In genomic region chr5:73445708-73446630, GRCh38 we compare ENCODE assay signal across 11 cellular contexts. TPM values are rescaled to one million over a fixed set of nuclear protein-coding genes. Genes with fewer than 3 reads are reported as not detected.
DNase-seq lines count a peak whose midpoint lies in the region; ATAC-seq and TF ChIP-seq lines count a peak whose summit lies in the region.
"Had no signal": no experiment of that assay in that cellular context is flagged by ENCODE, and none has a peak within 500 bp of the region (broad histone marks: within the 10 kb centered on the region; RNA-seq: fewer than 3 reads in every experiment).

No MANE protein-coding gene starts in this region.

- no peak for TF ChIP-seq CTCF in activated B cell treated with CpG ODN at 0.5 μM for 24 hours (IDR thresholded peaks at IDR 0.05)
- no peak for TF ChIP-seq CTCF in foreskin keratinocyte (conservative IDR thresholded peaks at IDR 0.05)
- TF ChIP-seq CTCF in testis (IDR thresholded peaks at IDR 0.05) = no peak

- no peaks in the 10 kb centered on the region for H3K36me3 ChIP-seq in testis (ENCODE audit: low read depth, missing control alignments)

- H3K36me3 Mint-ChIP-seq in activated T-cell treated with anti-CD3 and anti-CD28 coated beads, Interleukin-2, amount 50 U/mL, for 72 hours (ENCODE audit: insufficient read depth in 2 of 2) = peaks cover 0 to 2% of the 10 kb centered on the region in 2 donors
- no peaks in the 10 kb centered on the region for H3K36me3 Mint-ChIP-seq in activated B cell treated with CpG ODN at 0.5 μM for 24 hours (ENCODE audit: low read depth)

- H3K9me3 Mint-ChIP-seq in activated T-cell treated with anti-CD3 and anti-CD28 coated beads, Interleukin-2, amount 50 U/mL, for 72 hours = no peaks in the 10 kb centered on the region
- H3K9me3 Mint-ChIP-seq in activated B cell treated with CpG ODN at 0.5 μM for 24 hours = peaks cover 5% of the 10 kb centered on the region

- peak overlapping the region; percentile 51 for H3K27ac ChIP-seq in foreskin keratinocyte
- peak overlapping the region in 1 of 2 donors; percentile 71 for H3K27ac ChIP-seq in testis

- CTCF ChIA-PET in activated B cell treated with CpG ODN at 0.5 μM for 24 hours (lab: Charles Lee) = interaction anchor here (0.6 kb wide), 1 partner anchor 1436 kb away, joined by 3 read pairs; no protein-coding TSS in a partner anchor

- H3K4me3 Mint-ChIP-seq in activated T-cell treated with anti-CD3 and anti-CD28 coated beads, Interleukin-2, amount 50 U/mL, for 72 hours = peak overlapping the region; percentile 81 to 85
- H3K4me3 Mint-ChIP-seq in activated B cell treated with CpG ODN at 0.5 μM for 24 hours = peak overlapping the region; percentile 77

- 21 to 27% methylated on average over 7 of the region's 7 CpGs for WGBS in testis, 2 donors

- peak overlapping the region; percentile 34 to 36 for H3K4me3 ChIP-seq in testis

- H3K27me3 Mint-ChIP-seq in activated T-cell treated with anti-CD3 and anti-CD28 coated beads, Interleukin-2, amount 50 U/mL, for 72 hours (ENCODE audit: low read depth) = peaks cover 82% of the 10 kb centered on the region
- H3K27me3 Mint-ChIP-seq in activated B cell treated with CpG ODN at 0.5 μM for 24 hours = peaks cover 65% of the 10 kb centered on the region

- DNase-seq in activated T-cell treated with anti-CD3 and anti-CD28 coated beads, Interleukin-2, amount 50 U/mL, for 72 hours = no peak
- DNase-seq in activated T-cell treated with anti-CD3 and anti-CD28 coated beads for 4 hours (no peak), activated B cell treated with CpG ODN at 0.5 μM for 24 hours (no peak), foreskin keratinocyte (no peak), testis (no peak), NCI-H187 (lab: John Stamatoyannopoulos, UW) (no peak), DMS114 treated with DMSO at 0.1 percent for 48 hours (lab: John Stamatoyannopoulos, UW; ENCODE audit: unreplicated experiment) (no peak), HuH-7 (ENCODE audit: low spot score) (no peak)
- DNase-seq: NCI-H1048; stimulated activated CD4-positive, alpha-beta T cell treated with anti-CD3 and anti-CD28 coated beads, Interleukin-2, amount 100 ng/mL, for 48 hours had no signal

- H3K4me1 ChIP-seq in foreskin keratinocyte (peaks cover 5% of the 10 kb centered on the region), testis (peaks cover 6% of the 10 kb centered on the region)

- ATAC-seq in activated T-cell treated with anti-CD3 and anti-CD28 coated beads, Interleukin-2, amount 50 U/mL, for 72 hours (replicated peaks in 1 of 2) = no peak
- ATAC-seq in activated B cell treated with CpG ODN at 0.5 μM for 24 hours (ENCODE audit: low read depth) (no peak), foreskin keratinocyte (no peak)

- peak overlapping the region; percentile 57 for H3K27ac Mint-ChIP-seq in activated T-cell treated with anti-CD3 and anti-CD28 coated beads, Interleukin-2, amount 50 U/mL, for 72 hours
- no peak overlapping the region for H3K27ac Mint-ChIP-seq in activated B cell treated with CpG ODN at 0.5 μM for 24 hours

- H3K27me3 ChIP-seq in foreskin keratinocyte (peaks cover 68% of the 10 kb centered on the region), testis (peaks cover 6% of the 10 kb centered on the region)

- POLR2A ChIA-PET in activated B cell treated with CpG ODN at 0.5 μM for 24 hours (lab: Charles Lee) = no interaction called here

- no peaks in the 10 kb centered on the region for H3K9me3 ChIP-seq in testis

- no peak for TF ChIP-seq POLR2A in testis (IDR thresholded peaks at IDR 0.05)

- intact Hi-C loops in activated B cell treated with CpG ODN at 0.5 μM for 24 hours (cut with micrococcal nuclease) = loop anchor here (5.0 to 10.0 kb wide), 4 partner anchors 64 to 631 kb away; partner anchors contain the start of genes FCHO2 and TNPO1
- intact Hi-C loops in testis (cut with DNase I; ENCODE audit: low total_unique reads) = no loop called here

- H3K4me1 Mint-ChIP-seq in activated T-cell treated with anti-CD3 and anti-CD28 coated beads, Interleukin-2, amount 50 U/mL, for 72 hours (ENCODE audit: low read depth) = peaks cover 27% of the 10 kb centered on the region
- peaks cover 16% of the 10 kb centered on the region for H3K4me1 Mint-ChIP-seq in activated B cell treated with CpG ODN at 0.5 μM for 24 hours

RNA-seq across cellular contexts. Expression of gene FOXD1, which starts 2.6 kb away (rescaled TPM):
- total RNA-seq in activated T-cell treated with anti-CD3 and anti-CD28 coated beads, Interleukin-2, amount 50 U/mL, for 72 hours = 1 to 10 TPM in 1 of 2 donors, under 1 TPM in 1; 0.55 to 1.0 TPM
- 0.09 and 0.10 TPM in 2 replicates for total RNA-seq in activated B cell treated with CpG ODN at 0.5 μM for 24 hours
- total RNA-seq in foreskin keratinocyte = 28.0 and 30.9 TPM in 2 replicates
- 35.0 and 37.7 TPM in 2 replicates for polyA plus RNA-seq in foreskin keratinocyte
- total RNA-seq in testis = 10 to 100 TPM in 1 of 2 donors, 1 to 10 TPM in 1; 7.4 to 12.8 TPM
- 9.1 TPM for polyA plus RNA-seq in testis (ENCODE audit: insufficient read depth, low read depth, low replicate concordance)
- total RNA-seq: liver had no signal
- polyA plus RNA-seq: liver had no signal

RNA-seq across cellular contexts. Expression of gene BTF3, which starts 52.3 kb away (rescaled TPM):
- total RNA-seq in activated T-cell treated with anti-CD3 and anti-CD28 coated beads, Interleukin-2, amount 50 U/mL, for 72 hours = 1,000 to 10,000 TPM; 1,036 to 1,053 TPM
- total RNA-seq in activated B cell treated with CpG ODN at 0.5 μM for 24 hours = 753 and 798 TPM in 2 replicates
- total RNA-seq in foreskin keratinocyte = 621 and 729 TPM in 2 replicates
- polyA plus RNA-seq in foreskin keratinocyte = 917 and 1,042 TPM in 2 replicates
- total RNA-seq in testis = 100 to 1,000 TPM; 232 to 277 TPM
- polyA plus RNA-seq in testis (ENCODE audit: insufficient read depth, low read depth, low replicate concordance) = 387 TPM
